ENCODE assay signal across 1 cellular context in the genomic region with DNA sequence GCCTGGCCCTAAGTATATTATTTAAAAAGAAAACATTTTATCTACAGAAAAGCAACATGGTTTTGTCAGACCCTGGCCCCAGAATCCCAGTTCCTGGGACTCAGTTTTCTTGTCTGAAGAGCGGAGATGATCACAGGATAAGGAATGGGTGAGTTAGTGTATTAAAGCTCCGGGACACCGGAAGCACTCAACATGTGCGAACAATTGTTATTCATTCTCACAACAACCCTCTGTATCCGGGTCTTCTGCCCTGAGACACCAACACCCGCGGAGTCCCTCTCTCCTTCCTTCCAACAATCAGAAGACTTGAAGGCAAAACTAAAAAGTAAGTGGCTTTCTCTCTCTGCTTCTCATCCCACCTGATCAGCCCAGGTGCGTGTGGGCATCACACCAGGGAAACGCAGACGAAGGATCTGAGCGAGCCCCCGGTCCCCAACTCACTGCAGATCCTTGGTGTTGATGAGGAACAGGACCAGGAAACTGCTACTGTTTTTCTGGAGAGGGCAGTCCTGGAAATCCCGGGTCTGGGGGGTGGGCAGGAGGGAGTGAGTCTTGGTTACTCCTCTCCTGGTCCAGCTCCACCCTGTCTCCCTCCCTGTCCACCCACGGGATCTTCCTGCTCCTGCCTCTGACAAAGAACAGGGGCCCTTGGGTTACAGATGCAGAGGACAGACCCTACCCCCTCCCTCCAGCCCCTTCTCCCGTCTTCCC.
TF ChIP-seq lines count a peak whose summit lies in the region.

No MANE protein-coding gene starts in this region.

TF ChIP-seq in H1, 55 proteins besides CTCF, POLR2A, EP300 and RAD21:
- TF ChIP-seq, protein P1, sequence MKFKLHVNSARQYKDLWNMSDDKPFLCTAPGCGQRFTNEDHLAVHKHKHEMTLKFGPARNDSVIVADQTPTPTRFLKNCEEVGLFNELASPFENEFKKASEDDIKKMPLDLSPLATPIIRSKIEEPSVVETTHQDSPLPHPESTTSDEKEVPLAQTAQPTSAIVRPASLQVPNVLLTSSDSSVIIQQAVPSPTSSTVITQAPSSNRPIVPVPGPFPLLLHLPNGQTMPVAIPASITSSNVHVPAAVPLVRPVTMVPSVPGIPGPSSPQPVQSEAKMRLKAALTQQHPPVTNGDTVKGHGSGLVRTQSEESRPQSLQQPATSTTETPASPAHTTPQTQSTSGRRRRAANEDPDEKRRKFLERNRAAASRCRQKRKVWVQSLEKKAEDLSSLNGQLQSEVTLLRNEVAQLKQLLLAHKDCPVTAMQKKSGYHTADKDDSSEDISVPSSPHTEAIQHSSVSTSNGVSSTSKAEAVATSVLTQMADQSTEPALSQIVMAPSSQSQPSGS (IDR thresholded peaks at IDR 0.05; ENCODE audit: low read length), result no peak
- TF ChIP-seq SRF (IDR thresholded peaks at IDR 0.05; ENCODE audit: low read depth, low read length) (no peak), SIN3A (conservative IDR thresholded peaks at IDR 0.05 in 1 of 2, IDR thresholded peaks at IDR 0.05 in 1 of 2; ENCODE audit: low read depth in 1 of 2, low read length in 2 of 2) (no peak), SUZ12 (IDR thresholded peaks at IDR 0.05; ENCODE audit: low read length) (no peak), TEAD4 (IDR thresholded peaks at IDR 0.05; ENCODE audit: low read depth, low read length) (no peak), CREB1 (IDR thresholded peaks at IDR 0.05) (no peak), JUN (IDR thresholded peaks at IDR 0.05; ENCODE audit: low read depth, low read length) (no peak), RFX5 (IDR thresholded peaks at IDR 0.05; ENCODE audit: borderline replicate concordance, low read depth, low read length) (no peak), SP1 (IDR thresholded peaks at IDR 0.05; ENCODE audit: low read depth, low read length) (no peak), CTBP2 (IDR thresholded peaks at IDR 0.05; ENCODE audit: borderline replicate concordance, insufficient read depth, insufficient read length, low read length) (no peak), POU5F1 (IDR thresholded peaks at IDR 0.05; ENCODE audit: low read depth, low read length) (no peak), BCL11A (IDR thresholded peaks at IDR 0.05; ENCODE audit: low read depth in 2 of 2, low read length in 2 of 2) (no peak), SP4 (IDR thresholded peaks at IDR 0.05; ENCODE audit: low read length) (no peak)
- TF ChIP-seq, protein P2, sequence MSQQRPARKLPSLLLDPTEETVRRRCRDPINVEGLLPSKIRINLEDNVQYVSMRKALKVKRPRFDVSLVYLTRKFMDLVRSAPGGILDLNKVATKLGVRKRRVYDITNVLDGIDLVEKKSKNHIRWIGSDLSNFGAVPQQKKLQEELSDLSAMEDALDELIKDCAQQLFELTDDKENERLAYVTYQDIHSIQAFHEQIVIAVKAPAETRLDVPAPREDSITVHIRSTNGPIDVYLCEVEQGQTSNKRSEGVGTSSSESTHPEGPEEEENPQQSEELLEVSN (IDR thresholded peaks at IDR 0.05), result no peak
TF ChIP-seq in H1: peak in this region for 0.
